1 cellular context compared by ENCODE assay signal in genomic region chr17:40307691-40308289, GRCh38.
A peak's percentile ranks its signal among the peaks of the same experiment; 100 is the strongest.
TF ChIP-seq lines count a peak whose summit lies in the region.

No MANE protein-coding gene starts in this region.

TF ChIP-seq in H1, 55 proteins besides CTCF, POLR2A, EP300 and RAD21:
- TF ChIP-seq POLR2AphosphoS5 (IDR thresholded peaks at IDR 0.05; ENCODE audit: low read depth, low read length) (peak; percentile 24; the same call in 1 of the 2 replicates), NANOG (IDR thresholded peaks at IDR 0.05; ENCODE audit: insufficient read depth, low read depth, low read length, poor library complexity, severe bottlenecking) (no peak)
